ENCODE assay signal across 10 cellular contexts in the genomic region with DNA sequence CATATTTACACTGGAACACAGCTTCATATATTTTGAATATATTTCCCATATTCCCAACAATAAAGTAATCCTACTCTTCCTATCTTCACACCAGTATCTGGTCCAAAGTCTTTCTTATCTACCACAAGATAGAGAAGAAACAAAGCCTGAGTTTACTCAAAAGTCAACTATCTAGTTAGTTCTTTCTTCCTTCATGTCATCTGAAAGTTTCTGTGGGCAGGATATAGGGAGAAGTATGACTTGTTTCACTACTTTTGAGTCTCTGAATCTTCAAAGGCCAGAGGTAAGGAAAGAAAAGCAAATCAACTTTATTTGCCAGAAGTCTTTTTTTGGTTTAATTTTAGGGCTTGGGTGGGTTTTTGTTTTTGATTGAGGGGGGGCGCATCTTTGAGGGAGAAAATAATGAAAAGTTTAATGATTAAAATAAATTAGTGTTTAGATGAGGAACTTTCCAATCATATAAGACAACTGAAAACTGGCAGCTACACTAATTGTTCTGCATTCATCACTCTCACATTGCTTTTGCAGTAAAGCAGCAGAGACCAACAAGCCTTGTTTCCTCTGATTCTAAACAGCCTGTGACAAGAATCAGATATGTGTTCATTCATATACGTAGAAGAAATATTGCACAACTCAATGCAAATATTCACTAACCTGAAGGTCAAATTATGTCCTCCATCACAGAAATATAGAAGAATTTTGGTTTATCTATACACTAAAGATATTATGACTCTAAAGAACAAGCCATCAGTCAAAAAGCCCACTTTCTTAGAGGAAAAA. TPM values are rescaled to one million over a fixed set of nuclear protein-coding genes. Genes with fewer than 3 reads are reported as not detected.
DNase-seq lines count a peak whose midpoint lies in the region; ATAC-seq and TF ChIP-seq lines count a peak whose summit lies in the region.
"Had no signal": no experiment of that assay in that cellular context is flagged by ENCODE, and none has a peak within 500 bp of the region (broad histone marks: within the 10 kb centered on the region; RNA-seq: fewer than 3 reads in every experiment).

No MANE protein-coding gene starts in this region.

- H3K79me2 ChIP-seq in OCI-LY3 (ENCODE audit: low read length), result peaks cover 70% of the 10 kb centered on the region

- H3K4me3 ChIP-seq in OCI-LY3 (ENCODE audit: low read length), result peak overlapping the region; percentile 54
- H3K4me3 ChIP-seq: left lung had no signal

- H3K27ac ChIP-seq in OCI-LY3 (ENCODE audit: low read length), result peak overlapping the region; percentile 5; the same call in 1 of the 2 replicates
- H3K27ac ChIP-seq: left lung had no signal

- CTCF ChIA-PET in activated CD8-positive, alpha-beta memory T cell treated with anti-CD3 and anti-CD28 coated beads, Interleukin-2, amount 10 ng/mL, durations not matched to agents 7 days and 5 days (lab: Charles Lee), result interaction anchor here (1.2 kb wide), 1 partner anchor 14 kb away, joined by 3 read pairs; no protein-coding TSS in a partner anchor

- DNase-seq in activated CD8-positive, alpha-beta memory T cell treated with anti-CD3 and anti-CD28 coated beads, Interleukin-2, amount 10 ng/mL, durations not matched to agents 7 days and 5 days, result no peak
- DNase-seq in activated CD8-positive, alpha-beta memory T cell treated with anti-CD3 and anti-CD28 coated beads, Interleukin-2, amount 50 U/mL, for 48 hours, result no peak
- DNase-seq in stimulated activated effector memory CD8-positive, alpha-beta T cell treated with anti-CD3 and anti-CD28 coated beads, Interleukin-12 subunit alpha, Interleukin-12 subunit beta, amount 100 ng/mL, for 72 hours (ENCODE audit: low spot score in 2 of 2), result no peak
- DNase-seq in NCI-H2029 treated with DMSO at 0.1 percent for 48 hours (lab: John Stamatoyannopoulos, UW), result no peak
- DNase-seq in pons (ENCODE audit: low spot score), result no peak
- DNase-seq in NCI-H2081 treated with DMSO at 0.1 percent for 48 hours (lab: John Stamatoyannopoulos, UW), result no peak
- DNase-seq: activated CD4-positive, alpha-beta T cell treated with anti-CD3 and anti-CD28 coated beads for 48 hours; left lung had no signal

- peaks cover 54% of the 10 kb centered on the region for H3K27me3 ChIP-seq in OCI-LY3 (ENCODE audit: low read depth, low read length)
- H3K27me3 ChIP-seq: left lung had no signal

- no peak for TF ChIP-seq CTCF in OCI-LY3 (IDR thresholded peaks at IDR 0.05; ENCODE audit: low read depth, low read length)

- peaks cover 16% of the 10 kb centered on the region for H3K36me3 ChIP-seq in OCI-LY3 (replicated peaks; ENCODE audit: low read depth, low read length)
- H3K36me3 ChIP-seq: left lung had no signal

- H3K9me3 Mint-ChIP-seq in activated CD8-positive, alpha-beta memory T cell treated with anti-CD3 and anti-CD28 coated beads, Interleukin-2, amount 10 ng/mL, durations not matched to agents 7 days and 5 days (ENCODE audit: low read depth), result peaks cover 9% of the 10 kb centered on the region
- H3K9me3 Mint-ChIP-seq in stimulated activated effector memory CD8-positive, alpha-beta T cell treated with anti-CD3 and anti-CD28 coated beads, Interleukin-12 subunit alpha, Interleukin-12 subunit beta, amount 100 ng/mL, for 72 hours, result peaks cover 4% of the 10 kb centered on the region

- peak; percentile 71 for ATAC-seq in activated CD8-positive, alpha-beta memory T cell treated with anti-CD3 and anti-CD28 coated beads, Interleukin-2, amount 10 ng/mL, durations not matched to agents 7 days and 5 days
- ATAC-seq in HG02759 (IDR thresholded peaks at IDR 0.05; ENCODE audit: unreplicated experiment), result peak; percentile 77
- peak; percentile 92 for ATAC-seq in stimulated activated effector memory CD8-positive, alpha-beta T cell treated with anti-CD3 and anti-CD28 coated beads, Interleukin-12 subunit alpha, Interleukin-12 subunit beta, amount 100 ng/mL, for 72 hours
- ATAC-seq: left lung had no signal

- peaks cover 55% of the 10 kb centered on the region for H3K4me1 Mint-ChIP-seq in activated CD8-positive, alpha-beta memory T cell treated with anti-CD3 and anti-CD28 coated beads, Interleukin-2, amount 10 ng/mL, durations not matched to agents 7 days and 5 days
- peaks cover 65% of the 10 kb centered on the region for H3K4me1 Mint-ChIP-seq in stimulated activated effector memory CD8-positive, alpha-beta T cell treated with anti-CD3 and anti-CD28 coated beads, Interleukin-12 subunit alpha, Interleukin-12 subunit beta, amount 100 ng/mL, for 72 hours

- H3K9me3 ChIP-seq in OCI-LY3 (ENCODE audit: insufficient read depth, low read length), result peaks cover 9% of the 10 kb centered on the region; the same call in 1 of the 2 replicates

- peak overlapping the region; percentile 72 for H3K4me2 ChIP-seq in OCI-LY3 (ENCODE audit: low read length)

- peaks cover 25% of the 10 kb centered on the region for H3K36me3 Mint-ChIP-seq in activated CD8-positive, alpha-beta memory T cell treated with anti-CD3 and anti-CD28 coated beads, Interleukin-2, amount 10 ng/mL, durations not matched to agents 7 days and 5 days
- peaks cover 78% of the 10 kb centered on the region for H3K36me3 Mint-ChIP-seq in stimulated activated effector memory CD8-positive, alpha-beta T cell treated with anti-CD3 and anti-CD28 coated beads, Interleukin-12 subunit alpha, Interleukin-12 subunit beta, amount 100 ng/mL, for 72 hours

- peak overlapping the region; percentile 39 for H3K4me3 Mint-ChIP-seq in activated CD8-positive, alpha-beta memory T cell treated with anti-CD3 and anti-CD28 coated beads, Interleukin-2, amount 10 ng/mL, durations not matched to agents 7 days and 5 days
- peak overlapping the region; percentile 53 for H3K4me3 Mint-ChIP-seq in stimulated activated effector memory CD8-positive, alpha-beta T cell treated with anti-CD3 and anti-CD28 coated beads, Interleukin-12 subunit alpha, Interleukin-12 subunit beta, amount 100 ng/mL, for 72 hours

- peak overlapping the region; percentile 75 for H3K27ac Mint-ChIP-seq in activated CD8-positive, alpha-beta memory T cell treated with anti-CD3 and anti-CD28 coated beads, Interleukin-2, amount 10 ng/mL, durations not matched to agents 7 days and 5 days
- peak overlapping the region; percentile 85 for H3K27ac Mint-ChIP-seq in stimulated activated effector memory CD8-positive, alpha-beta T cell treated with anti-CD3 and anti-CD28 coated beads, Interleukin-12 subunit alpha, Interleukin-12 subunit beta, amount 100 ng/mL, for 72 hours

- H2AFZ ChIP-seq in OCI-LY3 (ENCODE audit: low read depth, low read length), result no peak overlapping the region

- H4K20me1 ChIP-seq in OCI-LY3 (ENCODE audit: insufficient read depth, low read length), result peaks cover 86% of the 10 kb centered on the region

- H3K9ac ChIP-seq in OCI-LY3 (ENCODE audit: low read length), result no peak overlapping the region

- H3K4me1 ChIP-seq in OCI-LY3 (ENCODE audit: low read length), result peaks cover 45% of the 10 kb centered on the region

- H3K27me3 Mint-ChIP-seq in activated CD8-positive, alpha-beta memory T cell treated with anti-CD3 and anti-CD28 coated beads, Interleukin-2, amount 10 ng/mL, durations not matched to agents 7 days and 5 days, result no peaks in the 10 kb centered on the region

RNA-seq across cellular contexts. Expression of a gene that starts 19.6 kb away (rescaled TPM):
- 10 to 100 TPM; 11.7 to 17.9 TPM for total RNA-seq in activated CD8-positive, alpha-beta memory T cell treated with anti-CD3 and anti-CD28 coated beads, Interleukin-2, amount 10 ng/mL, durations not matched to agents 7 days and 5 days
